16 cellular contexts compared by ENCODE assay signal in the genomic region with DNA sequence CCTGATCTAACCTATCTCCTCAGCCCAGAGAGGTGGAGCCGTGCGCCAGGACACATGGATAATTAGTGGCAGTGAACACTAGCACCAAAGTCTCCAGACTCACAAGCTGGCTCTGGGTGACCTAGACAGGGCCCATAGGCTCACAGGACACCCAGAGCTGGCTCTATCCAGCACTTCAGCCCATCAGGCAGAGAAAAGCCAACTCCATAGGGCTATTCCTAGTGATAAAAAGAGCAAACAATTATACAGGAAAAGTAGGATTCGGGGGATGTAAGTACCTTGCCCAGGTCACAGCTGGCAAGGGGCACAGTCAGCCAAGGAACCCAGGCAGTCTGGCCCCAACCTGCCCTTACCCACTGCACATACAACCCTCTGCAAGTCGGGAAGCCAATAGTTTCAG.
A peak's percentile ranks its signal among the peaks of the same experiment; 100 is the strongest.
DNase-seq lines count a peak whose midpoint lies in the region; ATAC-seq, FAIRE-seq and TF ChIP-seq lines count a peak whose summit lies in the region.
"Had no signal": no experiment of that assay in that cellular context is flagged by ENCODE, and none has a peak within 500 bp of the region (broad histone marks: within the 10 kb centered on the region; RNA-seq: fewer than 3 reads in every experiment).

No MANE protein-coding gene starts in this region.

- TF ChIP-seq CTCF in heart right ventricle (IDR thresholded peaks at IDR 0.05), result no peak
- TF ChIP-seq CTCF in kidney (IDR thresholded peaks at IDR 0.05; ENCODE audit: borderline replicate concordance, extremely low read depth, insufficient read depth), result no peak
- no peak for TF ChIP-seq CTCF in gastrocnemius medialis (IDR thresholded peaks at IDR 0.05 in 4 of 5, conservative IDR thresholded peaks at IDR 0.05 in 1 of 5)

- no peaks in the 10 kb centered on the region for H3K4me1 Mint-ChIP-seq in naive thymus-derived CD8-positive, alpha-beta T cell

- H3K27me3 ChIP-seq in heart right ventricle (no peaks in the 10 kb centered on the region), gastrocnemius medialis (no peaks in the 10 kb centered on the region)

- no peak overlapping the region for H3K4me3 ChIP-seq in heart right ventricle
- no peak overlapping the region for H3K4me3 ChIP-seq in kidney (ENCODE audit: low read length in 2 of 2)
- no peak overlapping the region for H3K4me3 ChIP-seq in gastrocnemius medialis
- H3K4me3 ChIP-seq: A549 had no signal

- no peaks in the 10 kb centered on the region for H3K9me3 ChIP-seq in heart right ventricle
- no peaks in the 10 kb centered on the region for H3K9me3 ChIP-seq in kidney (ENCODE audit: control insufficient read depth in 1 of 2, low read length in 2 of 2)
- H3K9me3 ChIP-seq in gastrocnemius medialis, result no peaks in the 10 kb centered on the region
- H3K9me3 ChIP-seq: A549, Caco-2 had no signal

- POLR2A ChIA-PET in naive thymus-derived CD8-positive, alpha-beta T cell (lab: Charles Lee), result no interaction called here

- no peak for TF ChIP-seq POLR2A in gastrocnemius medialis (IDR thresholded peaks at IDR 0.05)

- H3K36me3 ChIP-seq in heart right ventricle (peaks cover 0 to 96% (median 31%) of the 10 kb centered on the region in 9 donors), kidney (ENCODE audit: control insufficient read depth in 1 of 2, insufficient read depth in 2 of 2, low read length in 2 of 2) (peaks cover 11 to 63% of the 10 kb centered on the region in 2 donors), gastrocnemius medialis (peaks cover 0 to 65% of the 10 kb centered on the region in 2 donors)

- ATAC-seq in heart right ventricle (no peak), gastrocnemius medialis (no peak), GM21515 (IDR thresholded peaks at IDR 0.05; ENCODE audit: unreplicated experiment) (no peak)
- ATAC-seq in naive thymus-derived CD8-positive, alpha-beta T cell, result no peak
- ATAC-seq: A549 had no signal

- no peaks in the 10 kb centered on the region for H3K36me3 Mint-ChIP-seq in naive thymus-derived CD8-positive, alpha-beta T cell

- intact Hi-C loops in heart right ventricle (cut with DNase I) (loop anchor here in 1 of 10 donors (10.0 kb wide), 1 partner anchor 51 kb away; no protein-coding TSS in a partner anchor), cardiac septum (cut with DNase I) (no loop called here), kidney (cut with DNase I) (no loop called here), gastrocnemius medialis (cut with DNase I; ENCODE audit: low total_unique reads) (no loop called here)

- FAIRE-seq in kidney (lab: Jason Lieb, UNC), result no peak
- FAIRE-seq: A549, GM18507 had no signal

- H3K27ac ChIP-seq in heart right ventricle (peak overlapping the region in 6 of 10 donors; percentile 71 to 96 (median 86)), kidney (ENCODE audit: low read depth in 2 of 2, low read length in 2 of 2) (no peak overlapping the region), gastrocnemius medialis (peak overlapping the region; percentile 99 to 100 (median 99))
- H3K27ac ChIP-seq: A549 had no signal

- H3K9ac ChIP-seq in kidney (ENCODE audit: low read length in 2 of 2), result no peak overlapping the region

- no peak for DNase-seq in heart right ventricle
- no peak for DNase-seq in cardiac septum (ENCODE audit: low spot score)
- DNase-seq in kidney, result peak; percentile 43
- DNase-seq in gastrocnemius medialis, result no peak
- DNase-seq in HK-2 (ENCODE audit: unreplicated experiment), result no peak
- DNase-seq in naive thymus-derived CD8-positive, alpha-beta T cell, result no peak
- DNase-seq: Caco-2, H9, IMR-90, MV-4-11, NCI-H1436 treated with DMSO at 0.1 percent for 48 hours, NCI-H2081 treated with DMSO at 0.1 percent for 48 hours, NCI-H526 had no signal

- H3K4me3 Mint-ChIP-seq in naive thymus-derived CD8-positive, alpha-beta T cell, result no peak overlapping the region
- H3K4me3 Mint-ChIP-seq: H9 had no signal

- in situ Hi-C loops in gastrocnemius medialis (cut with MboI; ENCODE audit: low sequenced_read_pairs in 4 of 4), result no loop called here

- H3K4me1 ChIP-seq in heart right ventricle, result peaks cover 55 to 100% (median 100%) of the 10 kb centered on the region in 9 donors
- H3K4me1 ChIP-seq in kidney (ENCODE audit: control insufficient read depth in 1 of 2, insufficient read depth in 1 of 2, low read depth in 1 of 2, low read length in 2 of 2), result peaks cover 26 to 41% of the 10 kb centered on the region in 2 donors
- peaks cover 71 to 95% of the 10 kb centered on the region in 2 donors for H3K4me1 ChIP-seq in gastrocnemius medialis
- H3K4me1 ChIP-seq: A549, Caco-2 had no signal

- H3K27me3 Mint-ChIP-seq in naive thymus-derived CD8-positive, alpha-beta T cell, result no peaks in the 10 kb centered on the region

- H3K27ac Mint-ChIP-seq in naive thymus-derived CD8-positive, alpha-beta T cell, result no peak overlapping the region

- no peaks in the 10 kb centered on the region for H3K9me3 Mint-ChIP-seq in naive thymus-derived CD8-positive, alpha-beta T cell
- H3K9me3 Mint-ChIP-seq: H9 had no signal

- 87 to 92% methylated on average over 4 of the region's 4 CpGs for WGBS in heart right ventricle, 2 donors

Comparison
In these comparisons a context has a peak if more than half of its experiments do, and no peak if none do; other contexts are left out.
1. H3K27ac ChIP-seq: peak in heart right ventricle (6 of 10) and gastrocnemius medialis (4 of 4); none in kidney (0 of 2).